ENCODE assay signal across 25 cellular contexts in genomic region chr2:74321737-74322136, GRCh38. TPM values are rescaled to one million over a fixed set of nuclear protein-coding genes. Genes with fewer than 3 reads are reported as not detected.
"Had no signal": no experiment of that assay in that cellular context is flagged by ENCODE, and none has a peak within 500 bp of the region (broad histone marks: within the 10 kb centered on the region; RNA-seq: fewer than 3 reads in every experiment).

No MANE protein-coding gene starts in this region.

- H3K4me3 ChIP-seq: left ventricle myocardium inferior, lung, ovary, right atrium auricular region, skin epidermis, tibial nerve, uterus had no signal

- H3K27ac ChIP-seq: left ventricle myocardium inferior, ovary, right atrium auricular region, skin epidermis, tibial nerve, uterus had no signal

- ATAC-seq: natural killer cell; sciatic nerve; stimulated activated memory B cell treated with anti-CD40 and anti-IgM and Interleukin-4, amounts not matched to agents 10 μg/mL and 1 μg/mL and 100 μg/mL, for 72 hours; stimulated activated naive CD8-positive, alpha-beta T cell treated with anti-CD3 and anti-CD28 coated beads, Interleukin-15, amount 100 ng/mL, for 72 hours had no signal

- H3K4me1 Mint-ChIP-seq: naive B cell; natural killer cell; stimulated activated memory B cell treated with anti-CD40 and anti-IgM and Interleukin-4, amounts not matched to agents 10 μg/mL and 1 μg/mL and 100 μg/mL, for 72 hours; stimulated activated naive CD8-positive, alpha-beta T cell treated with anti-CD3 and anti-CD28 coated beads, Interleukin-15, amount 100 ng/mL, for 72 hours had no signal

- DNase-seq: hypothalamus; islet precursor cell; left ventricle myocardium inferior; mesendoderm; naive B cell; natural killer cell; ovary; stimulated activated CD4-positive, alpha-beta T cell treated with anti-CD3 and anti-CD28 coated beads, Interleukin-1b, Interleukin-23, amount 100 ng/mL, for 48 hours; stimulated activated CD4-positive, alpha-beta T cell treated with anti-CD3 and anti-CD28 coated beads, Interleukin-2, amount 100 ng/mL, for 48 hours; stimulated activated CD4-positive, alpha-beta T cell treated with anti-CD3 and anti-CD28 coated beads, Interleukin-4, amount 100 ng/mL, for 4 hours; stimulated activated CD8-positive, alpha-beta memory T cell treated with anti-CD3 and anti-CD28 coated beads, Interleukin-4, amount 100 ng/mL, for 48 hours; stimulated activated naive CD4-positive, alpha-beta T cell treated with Interleukin-2 at 50 U/mL for 16 hours; stimulated activated naive CD8-positive, alpha-beta T cell treated with anti-CD3 and anti-CD28 coated beads, Interleukin-15, amount 100 ng/mL, for 72 hours; substantia nigra; uterus had no signal

- H3K36me3 ChIP-seq: ovary, right atrium auricular region, uterus had no signal

- H3K27me3 Mint-ChIP-seq: naive B cell; progenitor cell of endocrine pancreas; stimulated activated memory B cell treated with anti-CD40 and anti-IgM and Interleukin-4, amounts not matched to agents 10 μg/mL and 1 μg/mL and 100 μg/mL, for 72 hours; stimulated activated naive CD8-positive, alpha-beta T cell treated with anti-CD3 and anti-CD28 coated beads, Interleukin-15, amount 100 ng/mL, for 72 hours; type B pancreatic cell had no signal

- H3K9me3 ChIP-seq: left ventricle myocardium inferior, ovary, right atrium auricular region, tibial nerve, uterus had no signal

- H3K4me1 ChIP-seq: left ventricle myocardium inferior, right atrium auricular region, uterus had no signal

- H3K36me3 Mint-ChIP-seq: mesothelial cell of epicardium, type B pancreatic cell had no signal

- H3K27me3 ChIP-seq: ovary, right atrium auricular region, tibial nerve, uterus had no signal

- H3K27ac Mint-ChIP-seq: mesothelial cell of epicardium; natural killer cell; progenitor cell of endocrine pancreas; stimulated activated memory B cell treated with anti-CD40 and anti-IgM and Interleukin-4, amounts not matched to agents 10 μg/mL and 1 μg/mL and 100 μg/mL, for 72 hours; stimulated activated naive CD8-positive, alpha-beta T cell treated with anti-CD3 and anti-CD28 coated beads, Interleukin-15, amount 100 ng/mL, for 72 hours; type B pancreatic cell had no signal

- H3K4me3 Mint-ChIP-seq: mesothelial cell of epicardium; naive B cell; natural killer cell; stimulated activated memory B cell treated with anti-CD40 and anti-IgM and Interleukin-4, amounts not matched to agents 10 μg/mL and 1 μg/mL and 100 μg/mL, for 72 hours; stimulated activated naive CD8-positive, alpha-beta T cell treated with anti-CD3 and anti-CD28 coated beads, Interleukin-15, amount 100 ng/mL, for 72 hours; type B pancreatic cell had no signal

- H3K9me3 Mint-ChIP-seq: mesothelial cell of epicardium; naive B cell; natural killer cell; stimulated activated memory B cell treated with anti-CD40 and anti-IgM and Interleukin-4, amounts not matched to agents 10 μg/mL and 1 μg/mL and 100 μg/mL, for 72 hours; stimulated activated naive CD8-positive, alpha-beta T cell treated with anti-CD3 and anti-CD28 coated beads, Interleukin-15, amount 100 ng/mL, for 72 hours; type B pancreatic cell had no signal

RNA-seq across cellular contexts. Expression of gene SLC4A5, which starts 21.5 kb away (rescaled TPM):
- total RNA-seq: pulmonary artery endothelial cell had no signal
